ENCODE assay signal across 21 cellular contexts in genomic region chr13:99386495-99386894, GRCh38.
A peak's percentile ranks its signal among the peaks of the same experiment; 100 is the strongest.
DNase-seq lines count a peak whose midpoint lies in the region; ATAC-seq, FAIRE-seq and TF ChIP-seq lines count a peak whose summit lies in the region.
"Had no signal": no experiment of that assay in that cellular context is flagged by ENCODE, and none has a peak within 500 bp of the region (broad histone marks: within the 10 kb centered on the region; RNA-seq: fewer than 3 reads in every experiment).

No MANE protein-coding gene starts in this region.

- no peak for ATAC-seq in activated CD4-positive, alpha-beta T cell treated with anti-CD3 and anti-CD28 coated beads for 36 hours
- no peak for ATAC-seq in CD4-positive, alpha-beta T cell (ENCODE audit: poor library complexity)
- ATAC-seq in activated T-helper 17 cell treated with anti-CD3 and anti-CD28 coated beads, Interleukin-2, amount 50 U/mL, for 72 hours (replicated peaks), result no peak
- ATAC-seq: stimulated activated naive CD8-positive, alpha-beta T cell treated with anti-CD3 and anti-CD28 coated beads, Interleukin-15, amount 100 ng/mL, for 72 hours had no signal

- H3K4me1 ChIP-seq in mesendoderm (ENCODE audit: control insufficient read depth, low read depth, low read length), result no peaks in the 10 kb centered on the region
- H3K4me1 ChIP-seq: SJCRH30 had no signal

- CTCF ChIA-PET in activated CD4-positive, alpha-beta T cell treated with anti-CD3 and anti-CD28 coated beads for 36 hours (lab: Charles Lee), result interaction anchor here (0.5 to 7.4 kb wide), 24 partner anchors 11 to 125 kb away, joined by 3 to 131 read pairs (median 6); no protein-coding TSS in a partner anchor
- CTCF ChIA-PET in CD4-positive, alpha-beta T cell (lab: Charles Lee), result interaction anchor here (0.8 to 5.9 kb wide), 22 partner anchors 12 to 210 kb away, joined by 3 to 77 read pairs (median 6); partner anchors contain the start of gene GPR183
- CTCF ChIA-PET in RWPE1 (lab: Yijun Ruan, JAX), result interaction anchor here (0.6 kb wide), 1 partner anchor 1706 kb away, joined by 3 read pairs; no protein-coding TSS in a partner anchor

- no peak overlapping the region for H3K4ac ChIP-seq in mesendoderm (ENCODE audit: low read depth, low read length)

- H2BK15ac ChIP-seq in mesendoderm (replicated peaks; ENCODE audit: low read depth), result no peak overlapping the region

- H3K9me3 Mint-ChIP-seq in activated CD4-positive, alpha-beta T cell treated with anti-CD3 and anti-CD28 coated beads for 36 hours (ENCODE audit: low read depth), result no peaks in the 10 kb centered on the region
- no peaks in the 10 kb centered on the region for H3K9me3 Mint-ChIP-seq in CD4-positive, alpha-beta T cell
- no peaks in the 10 kb centered on the region for H3K9me3 Mint-ChIP-seq in activated T-helper 17 cell treated with anti-CD3 and anti-CD28 coated beads, Interleukin-2, amount 50 U/mL, for 72 hours
- H3K9me3 Mint-ChIP-seq: brain; stimulated activated naive CD8-positive, alpha-beta T cell treated with anti-CD3 and anti-CD28 coated beads, Interleukin-15, amount 100 ng/mL, for 72 hours had no signal

- H3K79me2 ChIP-seq in mesendoderm (ENCODE audit: control insufficient read depth, insufficient read depth, low read length), result no peaks in the 10 kb centered on the region

- no peak overlapping the region for H3K4me3 Mint-ChIP-seq in activated CD4-positive, alpha-beta T cell treated with anti-CD3 and anti-CD28 coated beads for 36 hours
- H3K4me3 Mint-ChIP-seq in CD4-positive, alpha-beta T cell, result no peak overlapping the region
- no peak overlapping the region for H3K4me3 Mint-ChIP-seq in activated T-helper 17 cell treated with anti-CD3 and anti-CD28 coated beads, Interleukin-2, amount 50 U/mL, for 72 hours
- H3K4me3 Mint-ChIP-seq: brain had no signal

- no peaks in the 10 kb centered on the region for H3K79me1 ChIP-seq in mesendoderm (ENCODE audit: low read length)

- H3K36me3 ChIP-seq in mesendoderm (ENCODE audit: control insufficient read depth, insufficient read depth, low read length), result no peaks in the 10 kb centered on the region
- H3K36me3 ChIP-seq: SJCRH30 had no signal

- POLR2A ChIA-PET in activated CD4-positive, alpha-beta T cell treated with anti-CD3 and anti-CD28 coated beads for 36 hours (lab: Charles Lee), result interaction anchor here (0.7 kb wide), 1 partner anchor 51 kb away, joined by 3 read pairs; no protein-coding TSS in a partner anchor
- POLR2A ChIA-PET in CD4-positive, alpha-beta T cell (lab: Charles Lee), result interaction anchor here (0.6 to 2.4 kb wide), 13 partner anchors 11 to 117 kb away, joined by 3 to 16 read pairs (median 3); partner anchors contain the start of gene GPR183
- POLR2A ChIA-PET in RWPE1 (lab: Yijun Ruan, JAX; ENCODE audit: low non-redundant PET), result interaction anchor here (0.5 kb wide), 1 partner anchor 11 kb away, joined by 6 read pairs; no protein-coding TSS in a partner anchor

- no CpG with 5 or more reads among the region's 10 CpGs for WGBS in mesendoderm (ENCODE audit: extremely low coverage, insufficient coverage, low lambda C conversion rate)

- intact Hi-C loops in activated CD4-positive, alpha-beta T cell treated with anti-CD3 and anti-CD28 coated beads for 36 hours (cut with DNase I, micrococcal nuclease), result loop anchor here in 1 of 2 experiments (2.0 kb wide), 1 partner anchor 28 kb away; no protein-coding TSS in a partner anchor
- intact Hi-C loops in CD4-positive, alpha-beta T cell (cut with DNase I, micrococcal nuclease), result loop anchor here (5.0 to 10.0 kb wide), 3 partner anchors 36 to 209 kb away; partner anchors contain the start of gene TM9SF2 (in 1 of the 2)

- H3K27ac ChIP-seq in CD4-positive, alpha-beta T cell (ENCODE audit: low read depth, low read length), result peak overlapping the region; percentile 57
- H3K27ac ChIP-seq in mesendoderm (ENCODE audit: low read depth, low read length), result no peak overlapping the region
- H3K27ac ChIP-seq in RWPE1, result no peak overlapping the region
- H3K27ac ChIP-seq: SJCRH30 had no signal

- no peak overlapping the region for H4K5ac ChIP-seq in mesendoderm (ENCODE audit: low read length)

- no peak overlapping the region for H2AK5ac ChIP-seq in mesendoderm (ENCODE audit: low read length)

- no peak for FAIRE-seq in D721Med (lab: Jason Lieb, UNC)

- H3K9me3 ChIP-seq in CD4-positive, alpha-beta T cell (ENCODE audit: control insufficient read depth, low read length), result no peaks in the 10 kb centered on the region
- H3K9me3 ChIP-seq: SJCRH30, spleen had no signal

- no peak overlapping the region for H3K23ac ChIP-seq in mesendoderm (ENCODE audit: low read length)

- TF ChIP-seq CTCF in CD4-positive, alpha-beta T cell (IDR thresholded peaks at IDR 0.05), result no peak
- TF ChIP-seq CTCF in D721Med (IDR thresholded peaks at IDR 0.05; ENCODE audit: insufficient read depth, missing control alignments) (no peak), RWPE1 (conservative IDR thresholded peaks at IDR 0.05; ENCODE audit: low read depth) (no peak)

- H3K4me1 Mint-ChIP-seq in activated CD4-positive, alpha-beta T cell treated with anti-CD3 and anti-CD28 coated beads for 36 hours, result peaks cover 70% of the 10 kb centered on the region
- H3K4me1 Mint-ChIP-seq in CD4-positive, alpha-beta T cell (ENCODE audit: low read depth), result peaks cover 68% of the 10 kb centered on the region
- H3K4me1 Mint-ChIP-seq in activated T-helper 17 cell treated with anti-CD3 and anti-CD28 coated beads, Interleukin-2, amount 50 U/mL, for 72 hours, result peaks cover 42% of the 10 kb centered on the region

- H3K18ac ChIP-seq in mesendoderm (ENCODE audit: low read length), result no peak overlapping the region

- no peak overlapping the region for H3K4me3 ChIP-seq in mesendoderm (ENCODE audit: low read length)
- H3K4me3 ChIP-seq: SJCRH30, spleen had no signal

- H3K27me3 Mint-ChIP-seq in activated CD4-positive, alpha-beta T cell treated with anti-CD3 and anti-CD28 coated beads for 36 hours, result no peaks in the 10 kb centered on the region
- H3K27me3 Mint-ChIP-seq in CD4-positive, alpha-beta T cell, result no peaks in the 10 kb centered on the region
- H3K27me3 Mint-ChIP-seq in activated T-helper 17 cell treated with anti-CD3 and anti-CD28 coated beads, Interleukin-2, amount 50 U/mL, for 72 hours, result no peaks in the 10 kb centered on the region
- H3K27me3 Mint-ChIP-seq: brain; stimulated activated naive CD8-positive, alpha-beta T cell treated with anti-CD3 and anti-CD28 coated beads, Interleukin-15, amount 100 ng/mL, for 72 hours had no signal

- H2BK5ac ChIP-seq in mesendoderm (ENCODE audit: low read length), result no peak overlapping the region

- no peak overlapping the region for H3K9ac ChIP-seq in mesendoderm (ENCODE audit: low read length)

- H3K27ac Mint-ChIP-seq in activated CD4-positive, alpha-beta T cell treated with anti-CD3 and anti-CD28 coated beads for 36 hours, result peak overlapping the region; percentile 14
- H3K27ac Mint-ChIP-seq in CD4-positive, alpha-beta T cell, result peak overlapping the region; percentile 88
- H3K27ac Mint-ChIP-seq in activated T-helper 17 cell treated with anti-CD3 and anti-CD28 coated beads, Interleukin-2, amount 50 U/mL, for 72 hours, result no peak overlapping the region

- no peak overlapping the region for H3K56ac ChIP-seq in mesendoderm (ENCODE audit: low read length)

- H3K4me2 ChIP-seq in mesendoderm (ENCODE audit: low read length), result no peak overlapping the region

- H4K8ac ChIP-seq in mesendoderm (ENCODE audit: low read depth, low read length), result no peak overlapping the region

- H2BK120ac ChIP-seq in mesendoderm (ENCODE audit: low read depth, low read length), result no peak overlapping the region

- no peak for DNase-seq in activated CD4-positive, alpha-beta T cell treated with anti-CD3 and anti-CD28 coated beads for 36 hours
- no peak for DNase-seq in activated CD4-positive, alpha-beta T cell treated with anti-CD3 and anti-CD28 coated beads, Interleukin-2, amount 50 U/mL, for 48 hours
- DNase-seq in CD4-positive, alpha-beta T cell, result no peak
- DNase-seq in NCI-H69 (lab: John Stamatoyannopoulos, UW) (peak; percentile 86), mesendoderm (peak; percentile 37), D721Med (ENCODE audit: insufficient read length, low spot score) (no peak), RWPE1 (ENCODE audit: low spot score) (no peak)
- DNase-seq: activated CD4-positive, alpha-beta T cell treated with anti-CD3 and anti-CD28 coated beads, Interleukin-2, amount 50 U/mL, for 1 hour; activated effector memory CD4-positive, alpha-beta T cell treated with anti-CD3 and anti-CD28 coated beads, Interleukin-2, amount 50 U/mL, for 16 hours; Calu3; effector CD4-positive, alpha-beta T cell; hypothalamus; MM.1S; NCI-H2171 treated with DMSO at 0.1 percent for 48 hours; posterior cingulate gyrus; SJCRH30; spleen; T-helper 9 cell had no signal

- no peaks in the 10 kb centered on the region for H3K27me3 ChIP-seq in CD4-positive, alpha-beta T cell (ENCODE audit: control insufficient read depth, insufficient read depth, low read length)
- no peaks in the 10 kb centered on the region for H3K27me3 ChIP-seq in mesendoderm (ENCODE audit: insufficient read depth, low read length, poor library complexity)
- H3K27me3 ChIP-seq: SJCRH30, spleen had no signal

- H3K36me3 Mint-ChIP-seq in activated CD4-positive, alpha-beta T cell treated with anti-CD3 and anti-CD28 coated beads for 36 hours (ENCODE audit: low read depth), result peaks cover 27% of the 10 kb centered on the region
- H3K36me3 Mint-ChIP-seq in CD4-positive, alpha-beta T cell (ENCODE audit: low read depth), result peaks cover 16% of the 10 kb centered on the region
- H3K36me3 Mint-ChIP-seq in activated T-helper 17 cell treated with anti-CD3 and anti-CD28 coated beads, Interleukin-2, amount 50 U/mL, for 72 hours (ENCODE audit: low read depth), result peaks cover 34% of the 10 kb centered on the region

Comparison
In these comparisons a context has a peak if more than half of its experiments do, and no peak if none do; other contexts are left out.
1. DNase-seq: peak in NCI-H69 (single experiment) and mesendoderm (single experiment); none in activated CD4-positive, alpha-beta T cell treated with anti-CD3 and anti-CD28 coated beads for 36 hours (single experiment), activated CD4-positive, alpha-beta T cell treated with anti-CD3 and anti-CD28 coated beads, Interleukin-2, amount 50 U/mL, for 48 hours (0 of 2), CD4-positive, alpha-beta T cell (0 of 10), D721Med (single experiment) and RWPE1 (single experiment).